In the genomic region with DNA sequence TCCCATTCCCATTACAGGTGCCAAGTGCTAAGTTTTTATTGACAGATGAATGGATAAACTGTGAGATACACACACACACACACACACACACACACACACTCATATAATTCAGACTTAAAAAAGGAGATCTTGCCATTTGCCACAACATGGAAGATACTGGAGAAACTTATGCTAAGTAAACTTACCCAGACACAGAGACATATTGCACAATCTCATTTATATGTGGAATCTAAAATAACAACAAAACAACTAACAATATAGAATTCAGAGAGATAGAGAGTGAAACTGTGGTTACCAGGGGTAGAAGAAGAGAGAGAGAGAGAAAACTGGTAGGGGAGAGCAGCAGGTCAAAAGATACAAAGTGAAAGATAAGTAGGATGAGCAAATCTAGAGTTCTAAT, we compare ENCODE assay signal across 9 cellular contexts. TPM values are rescaled to one million over a fixed set of nuclear protein-coding genes. Genes with fewer than 3 reads are reported as not detected.
"Had no signal": no experiment of that assay in that cellular context is flagged by ENCODE, and none has a peak within 500 bp of the region (broad histone marks: within the 10 kb centered on the region; RNA-seq: fewer than 3 reads in every experiment).

No MANE protein-coding gene starts in this region.

- DNase-seq: H9, HCEC 1CT, Karpas-422, KBM-7 had no signal

- H3K4me2 ChIP-seq: GM23338, KMS-11 had no signal

- H3K4me3 ChIP-seq: GM23338 had no signal

- H2AFZ ChIP-seq: GM23338 had no signal

- H3K27ac ChIP-seq: HL-60, KMS-11 had no signal

- H3K9ac ChIP-seq: KMS-11 had no signal

- ATAC-seq: GM23338 had no signal

RNA-seq across cellular contexts. Expression of a gene that starts 1.4 kb away (rescaled TPM):
- total RNA-seq: GM23338, H1, H9, HT1080 had no signal
- polyA plus RNA-seq: GM23338, H1 had no signal

RNA-seq across cellular contexts. Expression of a gene that starts 48.0 kb away (rescaled TPM):
- total RNA-seq: GM23338, H1, H9, HT1080 had no signal
- polyA plus RNA-seq: GM23338, H1 had no signal

RNA-seq across cellular contexts. Expression of a gene that starts 49.9 kb away (rescaled TPM):
- total RNA-seq: H1, H9, HT1080 had no signal
- polyA plus RNA-seq: GM23338, H1 had no signal
